ENCODE assay signal across 32 cellular contexts in genomic region chr5:53087171-53087570, GRCh38.
"Had no signal": no experiment of that assay in that cellular context is flagged by ENCODE, and none has a peak within 500 bp of the region (broad histone marks: within the 10 kb centered on the region; RNA-seq: fewer than 3 reads in every experiment).

No MANE protein-coding gene starts in this region.

- H3K4me3 Mint-ChIP-seq: activated CD4-positive, alpha-beta memory T cell treated with anti-CD3 and anti-CD28 coated beads for 36 hours; activated CD4-positive, alpha-beta T cell treated with anti-CD3 and anti-CD28 coated beads, Interleukin-2, amount 10 ng/mL, durations not matched to agents 7 days and 5 days; activated naive CD4-positive, alpha-beta T cell treated with anti-CD3 and anti-CD28 coated beads for 36 hours; activated naive CD8-positive, alpha-beta T cell treated with anti-CD3 and anti-CD28 coated beads, Interleukin-2, amount 50 U/mL, for 24 hours; activated T-cell treated with anti-CD3 and anti-CD28 coated beads, Interleukin-2, amount 50 U/mL, for 4 hours; activated T-helper 1 cell treated with anti-CD3 and anti-CD28 coated beads, Interleukin-12 subunit alpha, Interleukin-12 subunit beta, Interleukin-2, Interleukin-4 antibody, amounts not matched to agents 30 ng/mL and 10 ng/mL and 1 ng/mL, durations not matched to agents 14 hours and 24 hours and 36 hours; T-cell; T-helper 17 cell had no signal

- H3K36me3 Mint-ChIP-seq: activated CD4-positive, alpha-beta memory T cell treated with anti-CD3 and anti-CD28 coated beads for 36 hours; T-cell had no signal

- H3K4me3 ChIP-seq: cardiac muscle cell, MG63, Peyer's patch, SJSA1 had no signal

- DNase-seq: activated CD4-positive, alpha-beta memory T cell treated with anti-CD3 and anti-CD28 coated beads for 36 hours; activated CD4-positive, alpha-beta T cell treated with anti-CD3 and anti-CD28 coated beads, Interleukin-2, amount 10 ng/mL, durations not matched to agents 7 days and 5 days; activated CD8-positive, alpha-beta memory T cell treated with anti-CD3 and anti-CD28 coated beads, Interleukin-2, amount 50 U/mL, for 4 hours; activated gamma-delta T cell treated with Interleukin-2 at 50 U/mL for 16 hours; activated naive CD4-positive, alpha-beta T cell treated with anti-CD3 and anti-CD28 coated beads for 36 hours; activated naive CD8-positive, alpha-beta T cell treated with anti-CD3 and anti-CD28 coated beads, Interleukin-2, amount 50 U/mL, for 24 hours; activated T-cell treated with anti-CD3 and anti-CD28 coated beads for 4 hours; activated T-cell treated with anti-CD3 and anti-CD28 coated beads, Interleukin-2, amount 50 U/mL, for 4 hours; aorta; Kasumi-1; KG1; MG63; NCI-H1048; NCI-H1105 treated with DMSO at 0.1 percent for 48 hours; NCI-H1436 treated with DMSO at 0.1 percent for 48 hours; NCI-H1694 treated with DMSO at 0.1 percent for 48 hours; NCI-H2029; NCI-H345; NCI-H526; NCI-H748 treated with DMSO at 0.1 percent for 48 hours; NK-92 treated with Interleukin-12 subunit alpha and Interleukin-12 subunit beta, amount 100 ng/mL, for 24 hours; PC-3; Peyer's patch; RPMI8226; SHP77 treated with DMSO at 0.1 percent for 48 hours; T-cell; T-helper 17 cell; T-helper 9 cell had no signal

- H3K27ac ChIP-seq: cardiac muscle cell, Peyer's patch, SJSA1 had no signal

- H3K27me3 ChIP-seq: cardiac muscle cell, MG63, Peyer's patch, SJSA1 had no signal

- H3K27ac Mint-ChIP-seq: activated CD4-positive, alpha-beta memory T cell treated with anti-CD3 and anti-CD28 coated beads for 36 hours; activated CD4-positive, alpha-beta T cell treated with anti-CD3 and anti-CD28 coated beads, Interleukin-2, amount 10 ng/mL, durations not matched to agents 7 days and 5 days; activated naive CD4-positive, alpha-beta T cell treated with anti-CD3 and anti-CD28 coated beads for 36 hours; activated naive CD4-positive, alpha-beta T cell treated with anti-CD3 and anti-CD28 coated beads, Interleukin-2, amount 50 U/mL, for 72 hours; activated naive CD8-positive, alpha-beta T cell treated with anti-CD3 and anti-CD28 coated beads, Interleukin-2, amount 50 U/mL, for 24 hours; activated T-helper 1 cell treated with anti-CD3 and anti-CD28 coated beads, Interleukin-12 subunit alpha, Interleukin-12 subunit beta, Interleukin-2, Interleukin-4 antibody, amounts not matched to agents 30 ng/mL and 10 ng/mL and 1 ng/mL, durations not matched to agents 14 hours and 24 hours and 36 hours; T-cell; T-helper 17 cell had no signal

- H3K27me3 Mint-ChIP-seq: activated CD4-positive, alpha-beta memory T cell treated with anti-CD3 and anti-CD28 coated beads for 36 hours; activated CD4-positive, alpha-beta T cell treated with anti-CD3 and anti-CD28 coated beads, Interleukin-2, amount 10 ng/mL, durations not matched to agents 7 days and 5 days; T-cell; T-helper 17 cell had no signal

- H3K9me3 Mint-ChIP-seq: activated CD4-positive, alpha-beta memory T cell treated with anti-CD3 and anti-CD28 coated beads for 36 hours; activated CD4-positive, alpha-beta T cell treated with anti-CD3 and anti-CD28 coated beads, Interleukin-2, amount 10 ng/mL, durations not matched to agents 7 days and 5 days; activated naive CD4-positive, alpha-beta T cell treated with anti-CD3 and anti-CD28 coated beads for 36 hours; activated naive CD8-positive, alpha-beta T cell treated with anti-CD3 and anti-CD28 coated beads, Interleukin-2, amount 50 U/mL, for 24 hours; activated T-cell treated with anti-CD3 and anti-CD28 coated beads, Interleukin-2, amount 50 U/mL, for 4 hours; activated T-helper 1 cell treated with anti-CD3 and anti-CD28 coated beads, Interleukin-12 subunit alpha, Interleukin-12 subunit beta, Interleukin-2, Interleukin-4 antibody, amounts not matched to agents 30 ng/mL and 10 ng/mL and 1 ng/mL, durations not matched to agents 14 hours and 24 hours and 36 hours; T-cell had no signal
